In the genomic region with DNA sequence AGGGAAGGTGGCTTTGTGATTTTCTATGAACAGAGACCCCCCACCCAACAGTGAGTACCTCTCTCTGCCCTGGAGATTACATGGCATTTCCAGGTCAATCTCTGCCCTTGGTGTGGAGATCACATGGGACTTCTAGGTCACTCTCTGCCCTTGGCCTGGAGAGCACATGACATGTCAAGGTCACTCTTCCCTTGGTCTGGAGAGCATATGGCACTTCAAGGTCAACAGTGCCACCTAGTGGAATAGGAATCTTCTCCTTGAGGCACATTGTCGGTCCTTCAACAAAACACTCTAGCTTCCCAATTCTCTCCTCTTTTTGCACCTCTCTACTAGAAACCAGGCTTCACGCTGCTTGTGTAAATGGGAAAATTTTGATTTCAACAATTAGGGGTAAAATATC, we compare ENCODE assay signal across 9 cellular contexts.
DNase-seq lines count a peak whose midpoint lies in the region; ATAC-seq, FAIRE-seq and TF ChIP-seq lines count a peak whose summit lies in the region.
"Had no signal": no experiment of that assay in that cellular context is flagged by ENCODE, and none has a peak within 500 bp of the region (broad histone marks: within the 10 kb centered on the region; RNA-seq: fewer than 3 reads in every experiment).

No MANE protein-coding gene starts in this region.

- peaks cover 0 to 11% of the 10 kb centered on the region in 2 donors for H3K9me3 ChIP-seq in ascending aorta

- H3K27ac ChIP-seq in ascending aorta = no peak overlapping the region

- no peak for TF ChIP-seq POLR2A in GM12891 (IDR thresholded peaks at IDR 0.05; ENCODE audit: low read depth, low read length)

- H3K36me3 ChIP-seq in ascending aorta = no peaks in the 10 kb centered on the region

- peak; percentile 45 for DNase-seq in ACHN
- DNase-seq in GM12891 (ENCODE audit: insufficient read length, low spot score) = peak; percentile 1
- DNase-seq in NCI-H2029 (lab: John Stamatoyannopoulos, UW) = peak; percentile 45
- peak; percentile 5 to 46 for DNase-seq in cardiac fibroblast (ENCODE audit: low read depth in 2 of 2)
- peak; percentile 11 for DNase-seq in non-pigmented ciliary epithelial cell (ENCODE audit: low read depth)
- DNase-seq in stimulated activated naive CD4-positive, alpha-beta T cell treated with Interleukin-2 at 50 U/mL for 16 hours (lab: John Stamatoyannopoulos, UW) = no peak
- DNase-seq in ascending aorta (ENCODE audit: low spot score in 2 of 2) = no peak

- H3K27me3 ChIP-seq in ascending aorta = no peaks in the 10 kb centered on the region

- FAIRE-seq in GM12891 (lab: Jason Lieb, UNC) = peak; percentile 84
- FAIRE-seq: islet of Langerhans had no signal

- H3K4me3 ChIP-seq in cardiac fibroblast (replicated peaks in 1 of 2; ENCODE audit: low read depth in 2 of 2, low read length in 2 of 2) (no peak overlapping the region), ascending aorta (no peak overlapping the region)

- in situ Hi-C loops in ACHN (cut with HindIII; ENCODE audit: low pct_ligation_motif_present, low pct_unique_long_range_greater_than_20kb, low sequenced_read_pairs) = no loop called here

- TF ChIP-seq CTCF in cardiac fibroblast (IDR thresholded peaks at IDR 0.05; ENCODE audit: low read depth, low read length) (peak; percentile 37), ascending aorta (IDR thresholded peaks at IDR 0.05) (no peak)

- intact Hi-C loops in ascending aorta (cut with DNase I) = no loop called here

- H3K4me1 ChIP-seq in ascending aorta = no peaks in the 10 kb centered on the region

- peak; percentile 86 for ATAC-seq in HG02588 (IDR thresholded peaks at IDR 0.05; ENCODE audit: unreplicated experiment)

TF ChIP-seq in GM12891, 5 proteins besides CTCF, POLR2A, EP300 and RAD21:
- no peak for TF ChIP-seq POU2F2 (IDR thresholded peaks at IDR 0.05; ENCODE audit: low read depth, low read length)
- no peak for TF ChIP-seq PAX5 (IDR thresholded peaks at IDR 0.05; ENCODE audit: insufficient read depth, low read length, severe bottlenecking)
- no peak for TF ChIP-seq SPI1 (IDR thresholded peaks at IDR 0.05; ENCODE audit: low read depth, low read length)
- no peak for TF ChIP-seq TAF1 (IDR thresholded peaks at IDR 0.05; ENCODE audit: low read depth, low read length)
- no peak for TF ChIP-seq POLR2AphosphoS5 (IDR thresholded peaks at IDR 0.05; ENCODE audit: low read depth, low read length)

Comparison
In these comparisons a context has a peak if more than half of its experiments do, and no peak if none do; other contexts are left out.
1. DNase-seq: peak in ACHN (single experiment), GM12891 (single experiment), NCI-H2029 (single experiment), cardiac fibroblast (2 of 2) and non-pigmented ciliary epithelial cell (single experiment); none in stimulated activated naive CD4-positive, alpha-beta T cell treated with Interleukin-2 at 50 U/mL for 16 hours (single experiment) and ascending aorta (0 of 2).